In the genomic region with DNA sequence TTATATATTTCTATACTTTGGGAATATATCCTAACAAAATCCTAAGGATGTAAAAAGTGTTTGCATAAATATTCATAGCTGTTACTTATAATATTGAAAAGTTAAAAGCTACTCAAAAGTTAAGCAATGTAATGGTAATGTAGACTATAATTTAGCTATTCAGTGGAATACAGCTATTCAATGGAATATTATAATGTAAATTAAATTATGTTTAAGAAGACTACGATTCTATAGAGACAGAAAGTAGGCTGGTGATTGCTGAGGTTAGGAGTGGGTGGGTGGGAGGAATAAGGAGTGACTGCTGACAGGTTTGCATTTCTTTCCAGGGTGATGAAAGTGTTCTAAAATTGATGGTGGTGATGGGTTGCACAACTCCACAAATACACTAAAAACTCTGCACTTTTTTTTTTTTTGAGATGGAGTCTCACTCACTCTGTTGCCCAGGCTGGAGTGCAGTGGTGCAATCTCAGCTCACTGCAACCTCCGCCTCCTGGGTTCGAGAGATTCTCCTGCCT, we compare ENCODE assay signal across 20 cellular contexts. TPM values are rescaled to one million over a fixed set of nuclear protein-coding genes. Genes with fewer than 3 reads are reported as not detected.
"Had no signal": no experiment of that assay in that cellular context is flagged by ENCODE, and none has a peak within 500 bp of the region (broad histone marks: within the 10 kb centered on the region; RNA-seq: fewer than 3 reads in every experiment).

No MANE protein-coding gene starts in this region.

- H3K4me3 Mint-ChIP-seq: effector memory CD8-positive, alpha-beta T cell; memory B cell; natural killer cell; stimulated activated naive B cell treated with anti-CD40 and anti-IgM and Interleukin-4, amounts not matched to agents 10 μg/mL and 1 μg/mL and 100 μg/mL, for 72 hours; stimulated activated naive CD8-positive, alpha-beta T cell treated with anti-CD3 and anti-CD28 coated beads, Interleukin-15, Interleukin-2, amounts not matched to agents 100 ng/mL and 50 ng/mL, for 24 hours had no signal

- H3K9me3 ChIP-seq: ovary, right lobe of liver, thoracic aorta, tibial nerve, upper lobe of right lung, vagina had no signal

- H3K4me1 ChIP-seq: right lobe of liver, upper lobe of right lung had no signal

- H3K27ac ChIP-seq: ovary, right lobe of liver, thoracic aorta, upper lobe of right lung, vagina had no signal

- H3K27ac Mint-ChIP-seq: effector memory CD8-positive, alpha-beta T cell; memory B cell; natural killer cell; stimulated activated naive B cell treated with anti-CD40 and anti-IgM and Interleukin-4, amounts not matched to agents 10 μg/mL and 1 μg/mL and 100 μg/mL, for 72 hours; stimulated activated naive CD8-positive, alpha-beta T cell treated with anti-CD3 and anti-CD28 coated beads, Interleukin-15, Interleukin-2, amounts not matched to agents 100 ng/mL and 50 ng/mL, for 24 hours had no signal

- ATAC-seq: effector memory CD8-positive, alpha-beta T cell; natural killer cell; right lobe of liver; stimulated activated naive B cell treated with anti-CD40 and anti-IgM and Interleukin-4, amounts not matched to agents 10 μg/mL and 1 μg/mL and 100 μg/mL, for 72 hours; upper lobe of right lung had no signal

- H3K27me3 Mint-ChIP-seq: memory B cell had no signal

- H3K9me3 Mint-ChIP-seq: effector memory CD8-positive, alpha-beta T cell; memory B cell; natural killer cell; stimulated activated naive B cell treated with anti-CD40 and anti-IgM and Interleukin-4, amounts not matched to agents 10 μg/mL and 1 μg/mL and 100 μg/mL, for 72 hours; stimulated activated naive CD8-positive, alpha-beta T cell treated with anti-CD3 and anti-CD28 coated beads, Interleukin-15, Interleukin-2, amounts not matched to agents 100 ng/mL and 50 ng/mL, for 24 hours had no signal

- DNase-seq: cortex of kidney; effector memory CD8-positive, alpha-beta T cell; erythroblast; natural killer cell; occipital lobe; ovary; posterior cingulate gyrus; right lobe of liver; small intestine; stimulated activated CD4-positive, alpha-beta T cell treated with anti-CD3 and anti-CD28 coated beads, Interleukin-15, amount 100 ng/mL, for 24 hours; stimulated activated CD4-positive, alpha-beta T cell treated with anti-CD3 and anti-CD28 coated beads, Interleukin-2, amount 100 ng/mL, for 48 hours; stimulated activated naive B cell treated with anti-CD40 and anti-IgM and Interleukin-4, amounts not matched to agents 10 μg/mL and 1 μg/mL and 100 μg/mL, for 72 hours had no signal

- H3K36me3 Mint-ChIP-seq: memory B cell; natural killer cell; stimulated activated naive B cell treated with anti-CD40 and anti-IgM and Interleukin-4, amounts not matched to agents 10 μg/mL and 1 μg/mL and 100 μg/mL, for 72 hours had no signal

- H3K4me1 Mint-ChIP-seq: natural killer cell; stimulated activated naive B cell treated with anti-CD40 and anti-IgM and Interleukin-4, amounts not matched to agents 10 μg/mL and 1 μg/mL and 100 μg/mL, for 72 hours had no signal

- H3K27me3 ChIP-seq: ovary, right lobe of liver, tibial nerve, upper lobe of right lung, vagina had no signal

- H3K36me3 ChIP-seq: ovary, right lobe of liver, thoracic aorta, tibial nerve, upper lobe of right lung, vagina had no signal

- H3K4me3 ChIP-seq: lung, ovary, right lobe of liver, thoracic aorta, tibial nerve, upper lobe of right lung, vagina had no signal

RNA-seq across cellular contexts. Expression of a gene that starts 21.5 kb away (rescaled TPM):
- total RNA-seq: mononuclear cell had no signal
